In genomic region chr13:113589961-113590339, GRCh38 we compare ENCODE assay signal across 21 cellular contexts. TPM values are rescaled to one million over a fixed set of nuclear protein-coding genes. Genes with fewer than 3 reads are reported as not detected.
DNase-seq lines count a peak whose midpoint lies in the region; ATAC-seq, FAIRE-seq and TF ChIP-seq lines count a peak whose summit lies in the region.
"Had no signal": no experiment of that assay in that cellular context is flagged by ENCODE, and none has a peak within 500 bp of the region (broad histone marks: within the 10 kb centered on the region; RNA-seq: fewer than 3 reads in every experiment).

No MANE protein-coding gene starts in this region.

- ATAC-seq in Right ventricle myocardium superior (ENCODE audit: poor library complexity), result peak; percentile 4
- ATAC-seq in left ventricle myocardium superior, result no peak
- ATAC-seq in HG02763 (IDR thresholded peaks at IDR 0.05; ENCODE audit: unreplicated experiment), result no peak
- ATAC-seq: activated CD4-positive, alpha-beta T cell treated with anti-CD3 and anti-CD28 coated beads for 36 hours; gastrocnemius medialis; stimulated activated naive CD8-positive, alpha-beta T cell treated with anti-CD3 and anti-CD28 coated beads, Interleukin-15, amount 100 ng/mL, for 72 hours had no signal

- H3K27ac Mint-ChIP-seq in osteocyte (ENCODE audit: unreplicated experiment), result peak overlapping the region; percentile 31
- no peak overlapping the region for H3K27ac Mint-ChIP-seq in activated T-helper 2 cell treated with anti-CD3 and anti-CD28 coated beads, Interferon-gamma antibody, Interleukin-2, Interleukin-4, amounts not matched to agents 10 μg/mL and 5 μg/mL and 100 μg/mL, durations not matched to agents 14 hours and 24 hours and 36 hours
- H3K27ac Mint-ChIP-seq: activated CD4-positive, alpha-beta T cell treated with anti-CD3 and anti-CD28 coated beads for 36 hours; HFFc6 had no signal

- no peaks in the 10 kb centered on the region for H3K27me3 Mint-ChIP-seq in osteocyte (ENCODE audit: unreplicated experiment)
- no peaks in the 10 kb centered on the region for H3K27me3 Mint-ChIP-seq in activated T-helper 2 cell treated with anti-CD3 and anti-CD28 coated beads, Interferon-gamma antibody, Interleukin-2, Interleukin-4, amounts not matched to agents 10 μg/mL and 5 μg/mL and 100 μg/mL, durations not matched to agents 14 hours and 24 hours and 36 hours (ENCODE audit: low read depth)
- H3K27me3 Mint-ChIP-seq: activated CD4-positive, alpha-beta T cell treated with anti-CD3 and anti-CD28 coated beads for 36 hours; stimulated activated naive CD8-positive, alpha-beta T cell treated with anti-CD3 and anti-CD28 coated beads, Interleukin-15, amount 100 ng/mL, for 72 hours had no signal

- intact Hi-C loops in Right ventricle myocardium superior (cut with DNase I) (no loop called here), left ventricle myocardium superior (cut with micrococcal nuclease) (no loop called here)
- intact Hi-C loops in activated T-helper 2 cell treated with anti-CD3 and anti-CD28 coated beads, Interferon-gamma antibody, Interleukin-2, Interleukin-4, amounts not matched to agents 10 μg/mL and 5 μg/mL and 100 μg/mL, durations not matched to agents 14 hours and 24 hours and 36 hours (cut with micrococcal nuclease), result no loop called here

- no peak for TF ChIP-seq CTCF in osteocyte (IDR thresholded peaks at IDR 0.05)
- no peak for TF ChIP-seq CTCF in D721Med (IDR thresholded peaks at IDR 0.05; ENCODE audit: insufficient read depth, missing control alignments)

- no peaks in the 10 kb centered on the region for H3K9me3 Mint-ChIP-seq in osteocyte (ENCODE audit: unreplicated experiment)
- no peaks in the 10 kb centered on the region for H3K9me3 Mint-ChIP-seq in activated T-helper 2 cell treated with anti-CD3 and anti-CD28 coated beads, Interferon-gamma antibody, Interleukin-2, Interleukin-4, amounts not matched to agents 10 μg/mL and 5 μg/mL and 100 μg/mL, durations not matched to agents 14 hours and 24 hours and 36 hours
- H3K9me3 Mint-ChIP-seq: HFFc6; stimulated activated naive CD8-positive, alpha-beta T cell treated with anti-CD3 and anti-CD28 coated beads, Interleukin-15, amount 100 ng/mL, for 72 hours had no signal

- peaks cover 19% of the 10 kb centered on the region for H3K4me1 Mint-ChIP-seq in osteocyte (ENCODE audit: unreplicated experiment)
- peaks cover 35% of the 10 kb centered on the region for H3K4me1 Mint-ChIP-seq in activated T-helper 2 cell treated with anti-CD3 and anti-CD28 coated beads, Interferon-gamma antibody, Interleukin-2, Interleukin-4, amounts not matched to agents 10 μg/mL and 5 μg/mL and 100 μg/mL, durations not matched to agents 14 hours and 24 hours and 36 hours (ENCODE audit: low read depth)

- no peak for FAIRE-seq in D721Med (lab: Jason Lieb, UNC)
- FAIRE-seq: GM18507, HTR-8/SVneo, keratinocyte had no signal

- H3K36me3 Mint-ChIP-seq in osteocyte (ENCODE audit: unreplicated experiment), result peaks cover 17% of the 10 kb centered on the region
- peaks cover 64% of the 10 kb centered on the region for H3K36me3 Mint-ChIP-seq in activated T-helper 2 cell treated with anti-CD3 and anti-CD28 coated beads, Interferon-gamma antibody, Interleukin-2, Interleukin-4, amounts not matched to agents 10 μg/mL and 5 μg/mL and 100 μg/mL, durations not matched to agents 14 hours and 24 hours and 36 hours (ENCODE audit: low read depth)

- H3K4me3 Mint-ChIP-seq in osteocyte (ENCODE audit: unreplicated experiment), result no peak overlapping the region
- no peak overlapping the region for H3K4me3 Mint-ChIP-seq in activated T-helper 2 cell treated with anti-CD3 and anti-CD28 coated beads, Interferon-gamma antibody, Interleukin-2, Interleukin-4, amounts not matched to agents 10 μg/mL and 5 μg/mL and 100 μg/mL, durations not matched to agents 14 hours and 24 hours and 36 hours (ENCODE audit: low read depth)
- H3K4me3 Mint-ChIP-seq: activated CD4-positive, alpha-beta T cell treated with anti-CD3 and anti-CD28 coated beads for 36 hours; HFFc6; stimulated activated naive CD8-positive, alpha-beta T cell treated with anti-CD3 and anti-CD28 coated beads, Interleukin-15, amount 100 ng/mL, for 72 hours had no signal

- DNase-seq in Right ventricle myocardium superior, result no peak
- no peak for DNase-seq in left ventricle myocardium superior
- DNase-seq in epidermal melanocyte (ENCODE audit: insufficient read length, low spot score), result peak; percentile 9
- DNase-seq in osteocyte (ENCODE audit: extremely low spot score, unreplicated experiment), result peak; percentile 75
- no peak for DNase-seq in NCI-H2107 treated with DMSO at 0.1 percent for 48 hours (lab: John Stamatoyannopoulos, UW; ENCODE audit: unreplicated experiment)
- DNase-seq in activated T-helper 2 cell treated with anti-CD3 and anti-CD28 coated beads, Interferon-gamma antibody, Interleukin-2, Interleukin-4, amounts not matched to agents 10 μg/mL and 5 μg/mL and 100 μg/mL, durations not matched to agents 14 hours and 24 hours and 36 hours (ENCODE audit: low spot score), result no peak
- DNase-seq in D721Med (ENCODE audit: insufficient read length, low spot score), result no peak
- DNase-seq: ACHN; activated CD4-positive, alpha-beta T cell treated with anti-CD3 and anti-CD28 coated beads for 36 hours; effector memory CD4-positive, alpha-beta T cell; esophagus squamous epithelium; gastrocnemius medialis; HFFc6; mammary epithelial cell; NCI-H1694 treated with DMSO at 0.1 percent for 48 hours; retina; stimulated activated naive CD8-positive, alpha-beta T cell treated with anti-CD3 and anti-CD28 coated beads, Interleukin-15, amount 100 ng/mL, for 72 hours had no signal

RNA-seq across cellular contexts. Expression of gene TFDP1, which starts 5.4 kb away (rescaled TPM):
- total RNA-seq in Right ventricle myocardium superior (42.1 TPM), left ventricle myocardium superior (45.1 TPM), osteocyte (66.9 and 72.1 TPM in 2 replicates)
- total RNA-seq in activated T-helper 2 cell treated with anti-CD3 and anti-CD28 coated beads, Interferon-gamma antibody, Interleukin-2, Interleukin-4, amounts not matched to agents 10 μg/mL and 5 μg/mL and 100 μg/mL, durations not matched to agents 14 hours and 24 hours and 36 hours, result 164 and 177 TPM in 2 replicates

Comparison
In these comparisons a context has a peak if more than half of its experiments do, and no peak if none do; other contexts are left out.
1. DNase-seq: peak in epidermal melanocyte (single experiment) and osteocyte (single experiment); none in Right ventricle myocardium superior (single experiment), left ventricle myocardium superior (single experiment), NCI-H2107 treated with DMSO at 0.1 percent for 48 hours (single experiment), activated T-helper 2 cell treated with anti-CD3 and anti-CD28 coated beads, Interferon-gamma antibody, Interleukin-2, Interleukin-4, amounts not matched to agents 10 μg/mL and 5 μg/mL and 100 μg/mL, durations not matched to agents 14 hours and 24 hours and 36 hours (single experiment) and D721Med (single experiment).